1 cellular context compared by ENCODE assay signal in the genomic region with DNA sequence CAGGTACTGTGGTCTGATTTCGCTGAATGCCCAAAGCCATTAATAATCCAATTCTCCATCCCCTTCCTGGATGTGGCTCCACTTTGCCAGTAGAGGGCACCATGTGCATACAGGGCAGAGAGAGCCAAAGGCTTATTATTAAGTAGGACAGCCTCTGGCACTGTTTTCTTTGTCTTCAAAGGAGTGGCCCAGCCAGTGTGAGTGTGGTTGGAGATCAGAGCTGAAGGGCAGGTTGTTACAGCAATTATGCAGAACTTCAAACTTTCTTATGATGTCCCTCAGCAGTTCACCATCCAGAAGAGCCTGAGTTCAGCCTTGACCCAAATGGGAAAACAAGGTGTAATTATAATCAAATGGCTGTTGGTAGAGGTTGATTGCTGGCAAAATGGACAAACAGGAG.
A peak's percentile ranks its signal among the peaks of the same experiment; 100 is the strongest.
TF ChIP-seq lines count a peak whose summit lies in the region.

No MANE protein-coding gene starts in this region.

TF ChIP-seq in HepG2, 621 proteins besides CTCF, POLR2A, EP300 and RAD21 (continued from another document):
- TF ChIP-seq, protein P1, sequence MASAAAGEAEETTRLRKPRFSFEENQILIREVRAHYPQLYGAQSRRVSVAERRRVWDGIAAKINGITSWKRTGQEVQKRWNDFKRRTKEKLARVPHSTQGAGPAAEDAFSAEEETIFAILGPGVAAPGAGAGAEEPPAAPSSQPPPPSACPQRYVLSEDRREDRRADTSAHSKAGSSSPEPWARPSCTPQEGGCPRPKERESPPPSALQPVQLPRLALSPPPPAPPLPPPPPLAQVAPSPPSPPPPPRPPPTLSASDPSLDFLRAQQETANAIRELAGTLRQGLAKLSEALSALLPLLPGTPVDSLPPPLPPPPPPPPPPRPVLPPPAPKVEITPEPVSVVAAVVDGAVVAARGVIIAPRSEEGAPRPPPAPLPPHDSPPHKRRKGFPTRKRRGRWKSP (CRISPR knock-in tag; IDR thresholded peaks at IDR 0.05) = 0 out of 2 replicates have a peak, but pooled peaks have one; percentile 23
- TF ChIP-seq TBX3 (IDR thresholded peaks at IDR 0.05; ENCODE audit: borderline replicate concordance) (no peak), ZNF101 (CRISPR knock-in tag; IDR thresholded peaks at IDR 0.05; ENCODE audit: borderline replicate concordance, low read depth) (no peak), ZNF251 (CRISPR knock-in tag; IDR thresholded peaks at IDR 0.05) (no peak), HHEX (CRISPR knock-in tag; IDR thresholded peaks at IDR 0.05) (no peak), MAFK (conservative IDR thresholded peaks at IDR 0.05 in 1 of 2, IDR thresholded peaks at IDR 0.05 in 1 of 2; ENCODE audit: low read length in 2 of 2) (no peak), KLF6 (CRISPR knock-in tag; IDR thresholded peaks at IDR 0.05) (no peak), ZNF720 (CRISPR knock-in tag; IDR thresholded peaks at IDR 0.05) (no peak), HOXA5 (CRISPR knock-in tag; IDR thresholded peaks at IDR 0.05) (no peak), ZIK1 (CRISPR knock-in tag; IDR thresholded peaks at IDR 0.05; ENCODE audit: borderline replicate concordance, low read depth) (no peak), ZNF510 (CRISPR knock-in tag; IDR thresholded peaks at IDR 0.05; ENCODE audit: low read depth) (no peak), MIXL1 (CRISPR knock-in tag; IDR thresholded peaks at IDR 0.05) (peak; percentile 66), ZNF709 (CRISPR knock-in tag; IDR thresholded peaks at IDR 0.05) (no peak), FOXO1 (CRISPR knock-in tag; IDR thresholded peaks at IDR 0.05) (no peak), ZNF383 (CRISPR knock-in tag; IDR thresholded peaks at IDR 0.05; ENCODE audit: borderline replicate concordance) (no peak), POLR2AphosphoS2 (IDR thresholded peaks at IDR 0.05; ENCODE audit: low read depth, low read length) (no peak), JUN (CRISPR knock-in tag; IDR thresholded peaks at IDR 0.05) (no peak), PHF21A (CRISPR knock-in tag; IDR thresholded peaks at IDR 0.05) (peak; percentile 18; the same call in 1 of the 2 replicates), CENPT (CRISPR knock-in tag; IDR thresholded peaks at IDR 0.05; ENCODE audit: low read depth) (no peak), KLF9 (CRISPR knock-in tag; IDR thresholded peaks at IDR 0.05; ENCODE audit: low read depth) (no peak), ASH2L (IDR thresholded peaks at IDR 0.05; ENCODE audit: insufficient read length, low read depth, low read length) (no peak), ZNF382 (CRISPR knock-in tag; IDR thresholded peaks at IDR 0.05; ENCODE audit: borderline replicate concordance) (no peak), REPIN1 (CRISPR knock-in tag; IDR thresholded peaks at IDR 0.05; ENCODE audit: borderline replicate concordance, low read depth) (peak; percentile 57; the same call in 1 of the 2 replicates), MEIS2 (CRISPR knock-in tag; IDR thresholded peaks at IDR 0.05) (no peak), MTF1 (CRISPR knock-in tag; IDR thresholded peaks at IDR 0.05) (no peak), ZSCAN25 (CRISPR knock-in tag; IDR thresholded peaks at IDR 0.05) (no peak)
- TF ChIP-seq, protein P2, sequence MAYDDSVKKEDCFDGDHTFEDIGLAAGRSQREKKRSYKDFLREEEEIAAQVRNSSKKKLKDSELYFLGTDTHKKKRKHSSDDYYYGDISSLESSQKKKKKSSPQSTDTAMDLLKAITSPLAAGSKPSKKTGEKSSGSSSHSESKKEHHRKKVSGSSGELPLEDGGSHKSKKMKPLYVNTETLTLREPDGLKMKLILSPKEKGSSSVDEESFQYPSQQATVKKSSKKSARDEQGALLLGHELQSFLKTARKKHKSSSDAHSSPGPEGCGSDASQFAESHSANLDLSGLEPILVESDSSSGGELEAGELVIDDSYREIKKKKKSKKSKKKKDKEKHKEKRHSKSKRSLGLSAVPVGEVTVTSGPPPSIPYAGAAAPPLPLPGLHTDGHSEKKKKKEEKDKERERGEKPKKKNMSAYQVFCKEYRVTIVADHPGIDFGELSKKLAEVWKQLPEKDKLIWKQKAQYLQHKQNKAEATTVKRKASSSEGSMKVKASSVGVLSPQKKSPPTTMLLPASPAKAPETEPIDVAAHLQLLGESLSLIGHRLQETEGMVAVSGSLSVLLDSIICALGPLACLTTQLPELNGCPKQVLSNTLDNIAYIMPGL (CRISPR knock-in tag; IDR thresholded peaks at IDR 0.05; ENCODE audit: borderline replicate concordance in 1 of 2, low read depth in 1 of 2) = peak in 1 of 2 experiments; percentile 43; a peak in 1 of 4 replicates
- TF ChIP-seq, protein P3, sequence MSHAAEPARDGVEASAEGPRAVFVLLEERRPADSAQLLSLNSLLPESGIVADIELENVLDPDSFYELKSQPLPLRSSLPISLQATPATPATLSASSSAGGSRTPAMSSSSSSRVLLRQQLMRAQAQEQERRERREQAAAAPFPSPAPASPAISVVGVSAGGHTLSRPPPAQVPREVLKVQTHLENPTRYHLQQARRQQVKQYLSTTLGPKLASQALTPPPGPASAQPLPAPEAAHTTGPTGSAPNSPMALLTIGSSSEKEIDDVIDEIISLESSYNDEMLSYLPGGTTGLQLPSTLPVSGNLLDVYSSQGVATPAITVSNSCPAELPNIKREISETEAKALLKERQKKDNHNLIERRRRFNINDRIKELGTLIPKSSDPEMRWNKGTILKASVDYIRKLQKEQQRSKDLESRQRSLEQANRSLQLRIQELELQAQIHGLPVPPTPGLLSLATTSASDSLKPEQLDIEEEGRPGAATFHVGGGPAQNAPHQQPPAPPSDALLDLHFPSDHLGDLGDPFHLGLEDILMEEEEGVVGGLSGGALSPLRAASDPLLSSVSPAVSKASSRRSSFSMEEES (CRISPR knock-in tag; IDR thresholded peaks at IDR 0.05) = no peak
- TF ChIP-seq, protein P4, sequence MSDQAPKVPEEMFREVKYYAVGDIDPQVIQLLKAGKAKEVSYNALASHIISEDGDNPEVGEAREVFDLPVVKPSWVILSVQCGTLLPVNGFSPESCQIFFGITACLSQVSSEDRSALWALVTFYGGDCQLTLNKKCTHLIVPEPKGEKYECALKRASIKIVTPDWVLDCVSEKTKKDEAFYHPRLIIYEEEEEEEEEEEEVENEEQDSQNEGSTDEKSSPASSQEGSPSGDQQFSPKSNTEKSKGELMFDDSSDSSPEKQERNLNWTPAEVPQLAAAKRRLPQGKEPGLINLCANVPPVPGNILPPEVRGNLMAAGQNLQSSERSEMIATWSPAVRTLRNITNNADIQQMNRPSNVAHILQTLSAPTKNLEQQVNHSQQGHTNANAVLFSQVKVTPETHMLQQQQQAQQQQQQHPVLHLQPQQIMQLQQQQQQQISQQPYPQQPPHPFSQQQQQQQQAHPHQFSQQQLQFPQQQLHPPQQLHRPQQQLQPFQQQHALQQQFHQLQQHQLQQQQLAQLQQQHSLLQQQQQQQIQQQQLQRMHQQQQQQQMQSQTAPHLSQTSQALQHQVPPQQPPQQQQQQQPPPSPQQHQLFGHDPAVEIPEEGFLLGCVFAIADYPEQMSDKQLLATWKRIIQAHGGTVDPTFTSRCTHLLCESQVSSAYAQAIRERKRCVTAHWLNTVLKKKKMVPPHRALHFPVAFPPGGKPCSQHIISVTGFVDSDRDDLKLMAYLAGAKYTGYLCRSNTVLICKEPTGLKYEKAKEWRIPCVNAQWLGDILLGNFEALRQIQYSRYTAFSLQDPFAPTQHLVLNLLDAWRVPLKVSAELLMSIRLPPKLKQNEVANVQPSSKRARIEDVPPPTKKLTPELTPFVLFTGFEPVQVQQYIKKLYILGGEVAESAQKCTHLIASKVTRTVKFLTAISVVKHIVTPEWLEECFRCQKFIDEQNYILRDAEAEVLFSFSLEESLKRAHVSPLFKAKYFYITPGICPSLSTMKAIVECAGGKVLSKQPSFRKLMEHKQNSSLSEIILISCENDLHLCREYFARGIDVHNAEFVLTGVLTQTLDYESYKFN (CRISPR knock-in tag; conservative IDR thresholded peaks at IDR 0.05) = no peak
